ENCODE assay signal across 21 cellular contexts in the genomic region with DNA sequence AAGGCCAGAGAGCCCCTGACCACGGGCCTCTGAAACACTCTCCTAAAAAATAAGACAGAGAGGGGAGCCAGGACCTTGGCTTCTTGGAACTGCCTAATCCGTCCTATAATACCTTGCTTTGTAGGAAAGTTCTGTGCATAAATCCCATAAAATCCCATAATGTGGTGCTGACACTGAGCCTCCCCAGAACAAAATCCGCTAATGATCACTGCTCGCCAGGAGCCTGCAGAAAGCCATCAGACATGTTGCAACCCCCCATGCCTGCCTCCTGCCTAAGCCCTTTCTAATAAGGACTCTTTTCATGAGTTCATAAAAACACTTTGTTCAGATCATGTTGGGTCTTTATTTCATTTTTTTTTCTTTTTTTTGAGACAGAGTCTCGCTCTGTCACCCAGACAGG. TPM values are rescaled to one million over a fixed set of nuclear protein-coding genes. Genes with fewer than 3 reads are reported as not detected.
DNase-seq lines count a peak whose midpoint lies in the region; ATAC-seq and TF ChIP-seq lines count a peak whose summit lies in the region.
"Had no signal": no experiment of that assay in that cellular context is flagged by ENCODE, and none has a peak within 500 bp of the region (broad histone marks: within the 10 kb centered on the region; RNA-seq: fewer than 3 reads in every experiment).

No MANE protein-coding gene starts in this region.

- no peaks in the 10 kb centered on the region for H3K27me3 Mint-ChIP-seq in brain

- DNase-seq in D341Med (ENCODE audit: low spot score): peak; percentile 69
- DNase-seq in NCI-H82 treated with DMSO at 0.1 percent for 48 hours (lab: John Stamatoyannopoulos, UW; ENCODE audit: unreplicated experiment): peak; percentile 94
- DNase-seq in retinal pigment epithelial cell (ENCODE audit: low read depth): peak; percentile 72
- DNase-seq in omental fat pad (ENCODE audit: low spot score): no peak
- DNase-seq in occipital lobe (lab: John Stamatoyannopoulos, UW): no peak
- DNase-seq: C1 segment of cervical spinal cord; Caco-2; CD8-positive, alpha-beta T cell; DMS79 treated with DMSO at 0.1 percent for 48 hours; GF-D8; IMR-90; MM.1S; NCI-H2029; NCI-H446 treated with DMSO at 0.1 percent for 48 hours; NCI-H526; Right ventricle myocardium superior; RPMI8226 had no signal

- H3K27ac Mint-ChIP-seq in brain: peak overlapping the region in 4 of 5 experiments; percentile 29 to 91 (median 68)
- H3K27ac Mint-ChIP-seq: CD8-positive, alpha-beta T cell had no signal

- H3K9me3 Mint-ChIP-seq in brain: peaks cover 0 to 12% (median 3%) of the 10 kb centered on the region in 5 experiments
- H3K9me3 Mint-ChIP-seq: CD8-positive, alpha-beta T cell had no signal

- H3K4me3 ChIP-seq in retinal pigment epithelial cell (ENCODE audit: low read length): no peak overlapping the region
- H3K4me3 ChIP-seq: SJSA1 had no signal

- H3K36me3 Mint-ChIP-seq in brain: no peaks in the 10 kb centered on the region
- H3K36me3 Mint-ChIP-seq: CD8-positive, alpha-beta T cell had no signal

- peaks cover 35% of the 10 kb centered on the region for H3K4me1 Mint-ChIP-seq in brain

- TF ChIP-seq CTCF in brain (conservative IDR thresholded peaks at IDR 0.05): no peak
- no peak for TF ChIP-seq CTCF in retinal pigment epithelial cell (conservative IDR thresholded peaks at IDR 0.05; ENCODE audit: low read depth, low read length)
- TF ChIP-seq CTCF in omental fat pad (IDR thresholded peaks at IDR 0.05): no peak

- ATAC-seq in omental fat pad (ENCODE audit: low FRiP score) (no peak), GM18907 (IDR thresholded peaks at IDR 0.05; ENCODE audit: unreplicated experiment) (no peak)
- ATAC-seq: CD8-positive, alpha-beta T cell had no signal

- peak overlapping the region in 2 of 5 experiments; percentile 27 to 67 for H3K4me3 Mint-ChIP-seq in brain
- H3K4me3 Mint-ChIP-seq: CD8-positive, alpha-beta T cell had no signal

RNA-seq across cellular contexts. Expression of a gene that starts 9.3 kb away (rescaled TPM):
- 15.9 TPM for polyA plus RNA-seq in brain (ENCODE audit: insufficient read depth, low read depth, low replicate concordance)
- total RNA-seq in omental fat pad (100 to 1,000 TPM; 175 to 342 (median 227) TPM), occipital lobe (11.5 TPM)

RNA-seq across cellular contexts. Expression of a gene that starts 16.6 kb away (rescaled TPM):
- not detected for polyA plus RNA-seq in brain (ENCODE audit: insufficient read depth, low read depth, low replicate concordance)
- total RNA-seq in omental fat pad (under 1 TPM in 1 of 4 donors, not detected in 3; 0.28 TPM), occipital lobe (not detected)
- total RNA-seq: Caco-2; CD8-positive, alpha-beta T cell; IMR-90; Right ventricle myocardium superior; SJSA1 had no signal
- polyA plus RNA-seq: AG04450, IMR-90 had no signal

Comparison
In these comparisons a context has a peak if more than half of its experiments do, and no peak if none do; other contexts are left out.
1. DNase-seq: peak in D341Med (single experiment), NCI-H82 treated with DMSO at 0.1 percent for 48 hours (single experiment) and retinal pigment epithelial cell (single experiment); none in omental fat pad (single experiment) and occipital lobe (single experiment).
2. RNA of a gene that starts 9.3 kb away (total RNA-seq): 175 to 342 TPM in omental fat pad; 11.5 TPM in occipital lobe (single experiment); every median in the first group is over 10 times any median in the second.